ENCODE assay signal across 25 cellular contexts in genomic region chr1:1381294-1381693, GRCh38.
"Had no signal": no experiment of that assay in that cellular context is flagged by ENCODE, and none has a peak within 500 bp of the region (broad histone marks: within the 10 kb centered on the region; RNA-seq: fewer than 3 reads in every experiment).

No MANE protein-coding gene starts in this region.

- DNase-seq: heart left ventricle; hypothalamus; immature natural killer cell; kidney; left ventricle myocardium inferior; mesendoderm; naive B cell; natural killer cell; nephron progenitor cell; right lobe of liver; stimulated activated CD4-positive, alpha-beta T cell treated with anti-CD3 and anti-CD28 coated beads, Interleukin-12 subunit alpha, Interleukin-12 subunit beta, amount 100 ng/mL, for 4 hours; stimulated activated CD4-positive, alpha-beta T cell treated with anti-CD3 and anti-CD28 coated beads, Interleukin-15, amount 100 ng/mL, for 24 hours; stimulated activated CD4-positive, alpha-beta T cell treated with anti-CD3 and anti-CD28 coated beads, Interleukin-4, amount 100 ng/mL, for 24 hours; stimulated activated naive CD4-positive, alpha-beta T cell; tibial artery; trophoblast cell; uterus had no signal

- H3K36me3 Mint-ChIP-seq: natural killer cell had no signal

- H3K9me3 Mint-ChIP-seq: immature natural killer cell; mesothelial cell of epicardium; naive B cell; natural killer cell; nephron progenitor cell; neural progenitor cell; stimulated activated effector memory CD8-positive, alpha-beta T cell treated with anti-CD3 and anti-CD28 coated beads, Interleukin-12 subunit alpha, Interleukin-12 subunit beta, amount 100 ng/mL, for 72 hours; stimulated activated naive CD8-positive, alpha-beta T cell treated with anti-CD3 and anti-CD28 coated beads, Interleukin-15, Interleukin-2, amounts not matched to agents 100 ng/mL and 50 ng/mL, for 24 hours had no signal

- H3K4me1 Mint-ChIP-seq: immature natural killer cell, mesothelial cell of epicardium, natural killer cell, nephron progenitor cell, neural progenitor cell had no signal

- H3K27ac ChIP-seq: left ventricle myocardium inferior, neural progenitor cell, pancreas, psoas muscle, right lobe of liver, suprapubic skin, thoracic aorta, tibial artery, uterus had no signal

- H3K27me3 Mint-ChIP-seq: naive B cell; stimulated activated naive CD8-positive, alpha-beta T cell treated with anti-CD3 and anti-CD28 coated beads, Interleukin-15, Interleukin-2, amounts not matched to agents 100 ng/mL and 50 ng/mL, for 24 hours had no signal

- H3K4me3 Mint-ChIP-seq: immature natural killer cell; mesothelial cell of epicardium; natural killer cell; nephron progenitor cell; neural progenitor cell; stimulated activated effector memory CD8-positive, alpha-beta T cell treated with anti-CD3 and anti-CD28 coated beads, Interleukin-12 subunit alpha, Interleukin-12 subunit beta, amount 100 ng/mL, for 72 hours; stimulated activated naive CD8-positive, alpha-beta T cell treated with anti-CD3 and anti-CD28 coated beads, Interleukin-15, Interleukin-2, amounts not matched to agents 100 ng/mL and 50 ng/mL, for 24 hours had no signal

- H3K27ac Mint-ChIP-seq: immature natural killer cell; mesothelial cell of epicardium; naive B cell; natural killer cell; nephron progenitor cell; neural progenitor cell; stimulated activated naive CD8-positive, alpha-beta T cell treated with anti-CD3 and anti-CD28 coated beads, Interleukin-15, Interleukin-2, amounts not matched to agents 100 ng/mL and 50 ng/mL, for 24 hours had no signal

- ATAC-seq: natural killer cell; pancreas; psoas muscle; stimulated activated effector memory CD8-positive, alpha-beta T cell treated with anti-CD3 and anti-CD28 coated beads, Interleukin-12 subunit alpha, Interleukin-12 subunit beta, amount 100 ng/mL, for 72 hours had no signal
